Comparison of ENCODE assay signal across 8 cellular contexts in genomic region chr6:106974999-106975698, GRCh38. TPM values are rescaled to one million over a fixed set of nuclear protein-coding genes. Genes with fewer than 3 reads are reported as not detected.
DNase-seq lines count a peak whose midpoint lies in the region; ATAC-seq and TF ChIP-seq lines count a peak whose summit lies in the region.

No MANE protein-coding gene starts in this region.

- no peaks in the 10 kb centered on the region for H3K36me3 ChIP-seq in urinary bladder (ENCODE audit: insufficient read depth)

- POLR2A ChIA-PET in RWPE1 (lab: Yijun Ruan, JAX; ENCODE audit: low non-redundant PET) = no interaction called here

- no peak overlapping the region for H3K27ac Mint-ChIP-seq in CD14-positive monocyte
- H3K27ac Mint-ChIP-seq in mesothelial cell of epicardium = peak overlapping the region; percentile 92

- H3K4me1 ChIP-seq in urinary bladder (ENCODE audit: insufficient read depth) = no peaks in the 10 kb centered on the region

- ATAC-seq in GM19035 (IDR thresholded peaks at IDR 0.05; ENCODE audit: unreplicated experiment) = peak; percentile 69
- ATAC-seq in HG03565 (IDR thresholded peaks at IDR 0.05; ENCODE audit: unreplicated experiment) = peak; percentile 44

- H3K27ac ChIP-seq in RWPE1 (no peak overlapping the region), urinary bladder (ENCODE audit: low read depth) (no peak overlapping the region)

- H3K9me3 Mint-ChIP-seq in CD14-positive monocyte (peaks cover 0 to 14% (median 5%) of the 10 kb centered on the region in 7 donors), mesothelial cell of epicardium (no peaks in the 10 kb centered on the region)

- intact Hi-C loops in CD14-positive monocyte (cut with micrococcal nuclease) = loop anchor here (5.0 to 10.0 kb wide), 3 partner anchors 390 to 638 kb away; no protein-coding TSS in a partner anchor

- H3K4me3 Mint-ChIP-seq in CD14-positive monocyte (peak overlapping the region; percentile 69 to 84), mesothelial cell of epicardium (peak overlapping the region; percentile 81)

- peak overlapping the region; percentile 64 for H3K4me3 ChIP-seq in urinary bladder (ENCODE audit: low read depth, low read length)

- TF ChIP-seq CTCF in CD14-positive monocyte (IDR thresholded peaks at IDR 0.05) (no peak), RWPE1 (conservative IDR thresholded peaks at IDR 0.05; ENCODE audit: low read depth) (peak; percentile 56), mesothelial cell of epicardium (IDR thresholded peaks at IDR 0.05; ENCODE audit: unreplicated experiment) (peak; percentile 23)

- CTCF ChIA-PET in RWPE1 (lab: Yijun Ruan, JAX) = no interaction called here

- H3K27me3 Mint-ChIP-seq in CD14-positive monocyte (ENCODE audit: low read depth in 3 of 3) (peaks cover 60 to 82% (median 73%) of the 10 kb centered on the region in 3 donors), mesothelial cell of epicardium (ENCODE audit: low read depth) (peaks cover 7% of the 10 kb centered on the region)

- DNase-seq in CD14-positive monocyte (ENCODE audit: low spot score) (no peak), RWPE1 (ENCODE audit: low spot score) (peak; percentile 31), ecto neural progenitor cell (ENCODE audit: low spot score) (peak; percentile 89), mesothelial cell of epicardium (ENCODE audit: low spot score in 2 of 2, unreplicated experiment in 2 of 2) (peak; percentile 33 to 75), germinal center (ENCODE audit: low spot score) (no peak)

- WGBS in urinary bladder = under 1% methylated on average over 85 of the region's 85 CpGs

- peaks cover 0 to 4% of the 10 kb centered on the region in 2 donors for H3K36me3 Mint-ChIP-seq in CD14-positive monocyte
- H3K36me3 Mint-ChIP-seq in mesothelial cell of epicardium = peaks cover 9% of the 10 kb centered on the region

- H3K4me1 Mint-ChIP-seq in CD14-positive monocyte = peaks cover 14% of the 10 kb centered on the region
- peaks cover 23% of the 10 kb centered on the region for H3K4me1 Mint-ChIP-seq in mesothelial cell of epicardium

RNA-seq across cellular contexts. Expression of gene CD24, which starts 0.6 kb away (rescaled TPM):
- under 1 TPM; 0.29 to 0.46 TPM for polyA plus RNA-seq in CD14-positive monocyte
- total RNA-seq in mesothelial cell of epicardium = 377 to 390 TPM (median 382 TPM) in 3 replicates
- total RNA-seq in urinary bladder = 283 TPM
- polyA plus RNA-seq in urinary bladder = 28.8 TPM

RNA-seq across cellular contexts. Expression of gene MTRES1, which starts 52.9 kb away (rescaled TPM):
- polyA plus RNA-seq in CD14-positive monocyte = 1 to 10 TPM; 5.7 to 9.0 TPM
- 16.6 to 18.7 TPM (median 17.3 TPM) in 3 replicates for total RNA-seq in mesothelial cell of epicardium
- total RNA-seq in urinary bladder = 21.7 TPM
- polyA plus RNA-seq in urinary bladder = 20.8 TPM

Comparison
In these comparisons a context has a peak if more than half of its experiments do, and no peak if none do; other contexts are left out.
1. DNase-seq: peak in RWPE1 (single experiment), ecto neural progenitor cell (single experiment) and mesothelial cell of epicardium (2 of 2); none in CD14-positive monocyte (single experiment) and germinal center (single experiment).